22 cellular contexts compared by ENCODE assay signal in genomic region chr16:65229191-65229662, GRCh38.
A peak's percentile ranks its signal among the peaks of the same experiment; 100 is the strongest.
DNase-seq lines count a peak whose midpoint lies in the region; ATAC-seq and TF ChIP-seq lines count a peak whose summit lies in the region.
"Had no signal": no experiment of that assay in that cellular context is flagged by ENCODE, and none has a peak within 500 bp of the region (broad histone marks: within the 10 kb centered on the region; RNA-seq: fewer than 3 reads in every experiment).

No MANE protein-coding gene starts in this region.

- H3K79me2 ChIP-seq in GM23338 (replicated peaks; ENCODE audit: insufficient read depth), result peaks cover 36% of the 10 kb centered on the region

- peaks cover 48% of the 10 kb centered on the region for H3K4me1 ChIP-seq in GM23338 (ENCODE audit: insufficient read depth)
- H3K4me1 ChIP-seq in adipocyte (ENCODE audit: control insufficient read depth, insufficient read depth, low read length), result no peaks in the 10 kb centered on the region
- H3K4me1 ChIP-seq in iPS-18a (ENCODE audit: control insufficient read depth, low read depth, low read length), result peaks cover 34% of the 10 kb centered on the region
- H3K4me1 ChIP-seq: A549, Peyer's patch, upper lobe of left lung had no signal

- no peak overlapping the region for H3K27ac ChIP-seq in AG04450 (ENCODE audit: low read depth, low read length)
- peak overlapping the region; percentile 84 for H3K27ac ChIP-seq in GM23338 (ENCODE audit: low read depth)
- no peak overlapping the region for H3K27ac ChIP-seq in iPS-18a (ENCODE audit: low read length)
- H3K27ac ChIP-seq: A549, Peyer's patch, SK-N-MC, upper lobe of left lung had no signal

- no peaks in the 10 kb centered on the region for H3K9me3 ChIP-seq in AG04450 (ENCODE audit: control insufficient read depth, insufficient read depth, low read length)
- H3K9me3 ChIP-seq in adipocyte (ENCODE audit: control insufficient read depth, low read length), result no peaks in the 10 kb centered on the region
- no peaks in the 10 kb centered on the region for H3K9me3 ChIP-seq in iPS-18a (ENCODE audit: control insufficient read depth, low read depth, low read length)
- H3K9me3 ChIP-seq: A549, Peyer's patch, upper lobe of left lung had no signal

- H3K27ac Mint-ChIP-seq in GM23338, result peak overlapping the region; percentile 0; the same call in 1 of the 2 replicates
- H3K27ac Mint-ChIP-seq: activated CD8-positive, alpha-beta T cell treated with anti-CD3 and anti-CD28 coated beads for 36 hours; effector memory CD8-positive, alpha-beta T cell; memory B cell; natural killer cell; stimulated activated naive CD8-positive, alpha-beta T cell treated with anti-CD3 and anti-CD28 coated beads, Interleukin-15, Interleukin-2, amounts not matched to agents 100 ng/mL and 50 ng/mL, for 24 hours; T-helper 2 cell treated with Interferon-gamma antibody and Interleukin-4, amounts not matched to agents 5 μg/mL and 100 μg/mL, for 36 hours had no signal

- H3K27me3 ChIP-seq in AG04450 (ENCODE audit: control insufficient read depth, insufficient read depth, low read length), result peaks cover 2% of the 10 kb centered on the region
- H3K27me3 ChIP-seq in GM23338 (ENCODE audit: insufficient read depth), result no peaks in the 10 kb centered on the region
- H3K27me3 ChIP-seq in adipocyte (replicated peaks; ENCODE audit: control insufficient read depth, insufficient read depth, low read length), result no peaks in the 10 kb centered on the region
- H3K27me3 ChIP-seq in iPS-18a (ENCODE audit: control insufficient read depth, insufficient read depth, low read length), result no peaks in the 10 kb centered on the region
- H3K27me3 ChIP-seq: Peyer's patch, upper lobe of left lung had no signal

- H3K36me3 ChIP-seq in GM23338 (ENCODE audit: insufficient read depth), result peaks cover 27% of the 10 kb centered on the region
- H3K36me3 ChIP-seq in adipocyte (ENCODE audit: control insufficient read depth, insufficient read depth, low read length, severe bottlenecking), result no peaks in the 10 kb centered on the region
- H3K36me3 ChIP-seq in iPS-18a (ENCODE audit: control insufficient read depth, low read depth, low read length), result peaks cover 30% of the 10 kb centered on the region
- H3K36me3 ChIP-seq: Peyer's patch, upper lobe of left lung had no signal

- H3K9me2 ChIP-seq in GM23338 (ENCODE audit: insufficient read depth), result no peaks in the 10 kb centered on the region

- CTCF ChIA-PET in AG04450 (lab: Charles Lee), result no interaction called here

- POLR2A ChIA-PET in AG04450 (lab: Yijun Ruan, JAX), result no interaction called here

- ATAC-seq in GM23338, result no peak
- no peak for ATAC-seq in GM18511 (IDR thresholded peaks at IDR 0.05; ENCODE audit: unreplicated experiment)
- ATAC-seq in GM18867 (IDR thresholded peaks at IDR 0.05; ENCODE audit: unreplicated experiment), result no peak
- ATAC-seq: A549; activated CD8-positive, alpha-beta T cell treated with anti-CD3 and anti-CD28 coated beads for 36 hours; activated T-cell treated with anti-CD3 and anti-CD28 coated beads, Interleukin-2, amount 50 U/mL, for 4 hours; effector memory CD8-positive, alpha-beta T cell; natural killer cell had no signal

- no peaks in the 10 kb centered on the region for H3K9me3 Mint-ChIP-seq in GM23338
- H3K9me3 Mint-ChIP-seq: activated CD8-positive, alpha-beta T cell treated with anti-CD3 and anti-CD28 coated beads for 36 hours had no signal

- H3K4me3 ChIP-seq in AG04450 (ENCODE audit: low read depth, low read length), result no peak overlapping the region
- H3K4me3 ChIP-seq in GM23338, result peak overlapping the region; percentile 97
- H3K4me3 ChIP-seq in adipocyte (ENCODE audit: low read length), result no peak overlapping the region
- H3K4me3 ChIP-seq in iPS-18a (ENCODE audit: low read length), result peak overlapping the region; percentile 37
- H3K4me3 ChIP-seq: A549, Peyer's patch, SK-N-MC, upper lobe of left lung had no signal

- peaks cover 35% of the 10 kb centered on the region for H3F3A ChIP-seq in GM23338 (replicated peaks; ENCODE audit: low read depth)

- H3K4me2 ChIP-seq in GM23338, result peak overlapping the region; percentile 96
- H3K4me2 ChIP-seq: A549 had no signal

- peaks cover 23% of the 10 kb centered on the region; the same call in 1 of the 2 replicates for H4K20me1 ChIP-seq in GM23338 (replicated peaks; ENCODE audit: insufficient read depth)

- in situ Hi-C loops in GM13976 (cut with MboI; ENCODE audit: low sequenced_read_pairs, unreplicated experiment), result no loop called here

- H3K36me3 Mint-ChIP-seq in GM23338 (ENCODE audit: low read depth), result peaks cover 73% of the 10 kb centered on the region
- H3K36me3 Mint-ChIP-seq: memory B cell, natural killer cell had no signal

- H3K4me3 Mint-ChIP-seq in GM23338, result peak overlapping the region; percentile 38
- H3K4me3 Mint-ChIP-seq: activated CD8-positive, alpha-beta T cell treated with anti-CD3 and anti-CD28 coated beads for 36 hours; activated T-cell treated with anti-CD3 and anti-CD28 coated beads, Interleukin-2, amount 50 U/mL, for 4 hours; effector memory CD8-positive, alpha-beta T cell; memory B cell; natural killer cell; stimulated activated naive CD8-positive, alpha-beta T cell treated with anti-CD3 and anti-CD28 coated beads, Interleukin-15, Interleukin-2, amounts not matched to agents 100 ng/mL and 50 ng/mL, for 24 hours; T-helper 2 cell treated with Interferon-gamma antibody and Interleukin-4, amounts not matched to agents 5 μg/mL and 100 μg/mL, for 36 hours had no signal

- no peak overlapping the region for H2AFZ ChIP-seq in GM23338

- TF ChIP-seq CTCF in AG04450 (IDR thresholded peaks at IDR 0.05; ENCODE audit: low read depth, low read length), result no peak
- TF ChIP-seq CTCF in GM23338 (conservative IDR thresholded peaks at IDR 0.05; ENCODE audit: low read depth in 2 of 2), result no peak
- no peak for TF ChIP-seq CTCF in GM13976 (IDR thresholded peaks at IDR 0.05; ENCODE audit: borderline replicate concordance, control extremely low read depth, extremely low read depth, insufficient read depth, missing control alignments)

- H3K9ac ChIP-seq in adipocyte (ENCODE audit: low read length) (no peak overlapping the region), iPS-18a (ENCODE audit: low read length) (no peak overlapping the region)

- peaks cover 18% of the 10 kb centered on the region for H3K27me3 Mint-ChIP-seq in GM23338 (ENCODE audit: insufficient read depth, low read depth, poor library complexity)
- H3K27me3 Mint-ChIP-seq: activated CD8-positive, alpha-beta T cell treated with anti-CD3 and anti-CD28 coated beads for 36 hours; effector memory CD8-positive, alpha-beta T cell; memory B cell; stimulated activated naive CD8-positive, alpha-beta T cell treated with anti-CD3 and anti-CD28 coated beads, Interleukin-15, Interleukin-2, amounts not matched to agents 100 ng/mL and 50 ng/mL, for 24 hours had no signal

- peaks cover 65% of the 10 kb centered on the region for H3K4me1 Mint-ChIP-seq in GM23338
- H3K4me1 Mint-ChIP-seq: memory B cell, natural killer cell had no signal

- DNase-seq in AG04450 (ENCODE audit: low read depth, low spot score), result peak; percentile 3
- peak; percentile 23 for DNase-seq in GM23338 (ENCODE audit: low spot score)
- peak; percentile 62 for DNase-seq in adipocyte (ENCODE audit: low read depth)
- DNase-seq in GM13976 (ENCODE audit: low spot score), result no peak
- DNase-seq in NCI-H446 (lab: John Stamatoyannopoulos, UW), result no peak
- DNase-seq: activated CD8-positive, alpha-beta T cell treated with anti-CD3 and anti-CD28 coated beads for 36 hours; activated naive CD4-positive, alpha-beta T cell treated with anti-CD3 and anti-CD28 coated beads, Interleukin-2, amount 50 U/mL, for 16 hours; activated T-cell treated with anti-CD3 and anti-CD28 coated beads, Interleukin-2, amount 50 U/mL, for 4 hours; effector memory CD8-positive, alpha-beta T cell; natural killer cell; NCI-H1694 treated with DMSO at 0.1 percent for 48 hours; NK-92 treated with Interleukin-12 subunit alpha and Interleukin-12 subunit beta, amount 100 ng/mL, for 24 hours; Peyer's patch; upper lobe of left lung had no signal

TF ChIP-seq in GM23338, 12 proteins besides CTCF, POLR2A, EP300 and RAD21 (continues in another document):
- TF ChIP-seq STAT1 (IDR thresholded peaks at IDR 0.05; ENCODE audit: unreplicated experiment), result no peak
- no peak for TF ChIP-seq EZH2phosphoT487 (IDR thresholded peaks at IDR 0.05; ENCODE audit: unreplicated experiment)
- no peak for TF ChIP-seq JUNB (IDR thresholded peaks at IDR 0.05; ENCODE audit: unreplicated experiment)
- no peak for TF ChIP-seq ZNF331 (CRISPR knock-in tag; IDR thresholded peaks at IDR 0.05; ENCODE audit: low read depth)
- no peak for TF ChIP-seq REST (IDR thresholded peaks at IDR 0.05; ENCODE audit: unreplicated experiment)
- no peak for TF ChIP-seq POLR2AphosphoS5 (IDR thresholded peaks at IDR 0.05; ENCODE audit: low read depth)

Comparison
In these comparisons a context has a peak if more than half of its experiments do, and no peak if none do; other contexts are left out.
1. DNase-seq: peak in AG04450 (single experiment), GM23338 (single experiment) and adipocyte (single experiment); none in GM13976 (single experiment) and NCI-H446 (0 of 2).
2. H3K4me3 ChIP-seq: peak in GM23338 (single experiment) and iPS-18a (single experiment); none in AG04450 (single experiment) and adipocyte (single experiment).